In genomic region chr10:52312999-52313349, GRCh38 we compare ENCODE assay signal across 11 cellular contexts. TPM values are rescaled to one million over a fixed set of nuclear protein-coding genes. Genes with fewer than 3 reads are reported as not detected.
DNase-seq lines count a peak whose midpoint lies in the region; ATAC-seq, FAIRE-seq and TF ChIP-seq lines count a peak whose summit lies in the region.
"Had no signal": no experiment of that assay in that cellular context is flagged by ENCODE, and none has a peak within 500 bp of the region (broad histone marks: within the 10 kb centered on the region; RNA-seq: fewer than 3 reads in every experiment).

No MANE protein-coding gene starts in this region.

- H4K8ac ChIP-seq in mesendoderm (ENCODE audit: low read depth, low read length), result no peak overlapping the region

- no peak for DNase-seq in heart right ventricle
- no peak for DNase-seq in left ventricle myocardium superior
- DNase-seq in bronchial epithelial cell (ENCODE audit: low read depth), result no peak
- DNase-seq in mesendoderm, result no peak
- DNase-seq in upper lobe of right lung, result no peak
- no peak for DNase-seq in globus pallidus (ENCODE audit: low spot score)
- no peak for DNase-seq in activated CD8-positive, alpha-beta memory T cell treated with anti-CD3 and anti-CD28 coated beads for 24 hours
- DNase-seq: activated naive CD4-positive, alpha-beta T cell treated with anti-CD3 and anti-CD28 coated beads for 36 hours; CD4-positive, CD25-positive, alpha-beta regulatory T cell; NCI-H1694 treated with DMSO at 0.1 percent for 48 hours had no signal

- peak overlapping the region; percentile 81 for H3K56ac ChIP-seq in mesendoderm (ENCODE audit: low read length)

- H2AK5ac ChIP-seq in mesendoderm (ENCODE audit: low read length), result no peak overlapping the region

- H3K4me1 ChIP-seq in heart right ventricle (peaks cover 0 to 21% (median 17%) of the 10 kb centered on the region in 9 donors), mesendoderm (ENCODE audit: control insufficient read depth, low read depth, low read length) (no peaks in the 10 kb centered on the region), upper lobe of right lung (peaks cover 20% of the 10 kb centered on the region)

- peaks cover 0 to 77% (median 31%) of the 10 kb centered on the region in 7 donors for H3K27me3 ChIP-seq in heart right ventricle
- no peaks in the 10 kb centered on the region for H3K27me3 ChIP-seq in bronchial epithelial cell (ENCODE audit: control insufficient read depth, insufficient read depth, low read length)
- peaks cover 1% of the 10 kb centered on the region for H3K27me3 ChIP-seq in mesendoderm (ENCODE audit: insufficient read depth, low read length, poor library complexity)
- peaks cover 41% of the 10 kb centered on the region for H3K27me3 ChIP-seq in upper lobe of right lung

- H3K79me1 ChIP-seq in mesendoderm (ENCODE audit: low read length), result no peaks in the 10 kb centered on the region

- H2BK120ac ChIP-seq in mesendoderm (ENCODE audit: low read depth, low read length), result no peak overlapping the region

- H3K18ac ChIP-seq in mesendoderm (ENCODE audit: low read length), result no peak overlapping the region

- H2BK5ac ChIP-seq in mesendoderm (ENCODE audit: low read length), result no peak overlapping the region

- TF ChIP-seq CTCF in heart right ventricle (IDR thresholded peaks at IDR 0.05), result no peak
- no peak for TF ChIP-seq CTCF in bronchial epithelial cell (IDR thresholded peaks at IDR 0.05; ENCODE audit: insufficient read depth, low read length, severe bottlenecking)
- no peak for TF ChIP-seq CTCF in upper lobe of right lung (IDR thresholded peaks at IDR 0.05)

- H3K79me2 ChIP-seq in mesendoderm (ENCODE audit: control insufficient read depth, insufficient read depth, low read length), result peaks cover 7% of the 10 kb centered on the region

- peak overlapping the region in 9 of 10 donors; percentile 37 to 62 (median 55) for H3K4me3 ChIP-seq in heart right ventricle
- peak overlapping the region; percentile 78 for H3K4me3 ChIP-seq in bronchial epithelial cell (ENCODE audit: low read depth, low read length)
- no peak overlapping the region for H3K4me3 ChIP-seq in mesendoderm (ENCODE audit: low read length)
- peak overlapping the region; percentile 47 for H3K4me3 ChIP-seq in upper lobe of right lung

- intact Hi-C loops in heart right ventricle (cut with DNase I) (loop anchor here in 3 of 10 donors (2.0 to 5.0 kb wide), 3 partner anchors 174 to 339 kb away; no protein-coding TSS in a partner anchor), left ventricle myocardium superior (cut with micrococcal nuclease) (no loop called here), upper lobe of right lung (cut with DNase I) (loop anchor here (10.0 kb wide), 1 partner anchor 182 kb away; no protein-coding TSS in a partner anchor)

- H3K4me2 ChIP-seq in mesendoderm (ENCODE audit: low read length), result peak overlapping the region; percentile 97

- H3K36me3 ChIP-seq in heart right ventricle (no peaks in the 10 kb centered on the region), bronchial epithelial cell (ENCODE audit: control insufficient read depth, insufficient read depth, low read length) (no peaks in the 10 kb centered on the region), mesendoderm (ENCODE audit: control insufficient read depth, insufficient read depth, low read length) (no peaks in the 10 kb centered on the region), upper lobe of right lung (no peaks in the 10 kb centered on the region)

- no peak overlapping the region for H3K23ac ChIP-seq in mesendoderm (ENCODE audit: low read length)

- H2BK15ac ChIP-seq in mesendoderm (replicated peaks; ENCODE audit: low read depth), result no peak overlapping the region

- H3K9ac ChIP-seq in mesendoderm (ENCODE audit: low read length), result peak overlapping the region; percentile 57

- no peak overlapping the region for H3K4ac ChIP-seq in mesendoderm (ENCODE audit: low read depth, low read length)

- FAIRE-seq in bronchial epithelial cell (lab: Jason Lieb, UNC), result no peak

- H3K9me3 ChIP-seq in heart right ventricle, result no peaks in the 10 kb centered on the region
- H3K9me3 ChIP-seq in upper lobe of right lung, result no peaks in the 10 kb centered on the region

- H4K5ac ChIP-seq in mesendoderm (ENCODE audit: low read length), result no peak overlapping the region

- H3K27ac ChIP-seq in heart right ventricle (no peak overlapping the region), mesendoderm (ENCODE audit: low read depth, low read length) (no peak overlapping the region), upper lobe of right lung (no peak overlapping the region)

- ATAC-seq in heart right ventricle (no peak), left ventricle myocardium superior (no peak), upper lobe of right lung (no peak), HG03442 (IDR thresholded peaks at IDR 0.05; ENCODE audit: unreplicated experiment) (no peak)

- 9 to 17% methylated on average over 7 of the region's 7 CpGs for WGBS in heart right ventricle, 2 donors
- WGBS in mesendoderm (ENCODE audit: extremely low coverage, insufficient coverage, low lambda C conversion rate), result 100% methylated on average over 1 of the region's 7 CpGs

RNA-seq across cellular contexts. Expression of gene DKK1, which starts 1.1 kb away (rescaled TPM):
- total RNA-seq in heart right ventricle, result 1 to 10 TPM in 1 of 10 donors, under 1 TPM in 4, not detected in 5; 0.26 to 1.2 (median 0.47) TPM
- 1 to 10 TPM in 1 of 2 donors, under 1 TPM in 1; 0.66 to 5.1 TPM for polyA plus RNA-seq in heart right ventricle
- not detected for total RNA-seq in left ventricle myocardium superior
- total RNA-seq in bronchial epithelial cell, result 13.6 and 43.7 TPM in 2 replicates
- polyA plus RNA-seq in mesendoderm (2013, experiment 1 of 2), result 23.1 TPM
- 19.6 TPM for polyA plus RNA-seq in mesendoderm (2013, experiment 2 of 2)
- total RNA-seq in upper lobe of right lung, result 3.7 TPM
- total RNA-seq: activated naive CD4-positive, alpha-beta T cell treated with anti-CD3 and anti-CD28 coated beads for 36 hours; CD4-positive, CD25-positive, alpha-beta regulatory T cell had no signal
- polyA plus RNA-seq: CD4-positive, CD25-positive, alpha-beta regulatory T cell had no signal
